In the genomic region with DNA sequence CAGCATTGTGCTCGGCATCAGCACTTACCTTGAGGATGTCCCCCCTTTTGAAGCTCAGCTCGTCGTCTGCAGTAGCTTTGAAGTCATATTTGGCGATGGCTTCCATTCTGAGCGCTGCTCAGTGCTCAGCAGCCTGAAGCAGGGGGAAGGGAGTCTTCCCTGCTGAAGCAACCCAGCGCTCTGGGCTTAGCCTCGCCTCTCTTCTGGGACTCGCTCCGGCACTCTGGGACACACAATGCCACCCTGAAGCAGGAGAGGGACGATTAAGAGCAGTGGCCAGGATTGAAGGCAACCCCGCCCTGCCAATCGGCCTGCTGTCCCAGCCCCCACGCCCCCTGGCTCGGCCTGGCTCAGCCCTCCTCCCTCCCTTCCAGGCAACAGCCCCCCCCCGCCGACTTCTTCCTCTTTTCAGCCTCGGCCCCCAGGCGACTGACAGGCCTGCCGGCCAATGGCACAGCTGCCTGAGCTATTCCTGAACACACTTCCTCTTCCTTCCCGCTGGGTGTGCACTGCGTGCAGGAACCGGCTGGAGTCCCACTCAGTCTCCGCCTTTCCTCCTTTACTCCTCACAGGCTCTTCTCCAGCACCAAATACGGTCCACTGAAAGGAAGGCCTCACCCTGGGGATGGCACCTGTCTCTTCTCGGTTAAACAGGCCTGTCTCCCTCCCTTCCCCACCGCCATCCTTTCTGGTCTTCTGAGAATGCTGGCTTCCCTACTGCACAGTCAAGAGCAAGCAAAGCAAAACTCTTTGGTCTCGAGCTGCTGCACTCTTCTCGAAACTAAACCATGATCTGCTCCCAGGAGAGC, we compare ENCODE assay signal across 8 cellular contexts. TPM values are rescaled to one million over a fixed set of nuclear protein-coding genes. Genes with fewer than 3 reads are reported as not detected.
A peak's percentile ranks its signal among the peaks of the same experiment; 100 is the strongest.
DNase-seq lines count a peak whose midpoint lies in the region; ATAC-seq and TF ChIP-seq lines count a peak whose summit lies in the region.

No MANE protein-coding gene starts in this region.

- CTCF ChIA-PET in activated CD8-positive, alpha-beta T cell treated with anti-CD3 and anti-CD28 coated beads, Interleukin-2, amount 10 ng/mL, durations not matched to agents 7 days and 5 days (lab: Charles Lee), result interaction anchor here (0.6 to 7.6 kb wide), 18 partner anchors 9 to 131 kb away, joined by 3 to 69 read pairs (median 6); partner anchors contain the start of genes GRB2, MIF4GD and SLC25A19

- H3K4me3 ChIP-seq in BE2C (ENCODE audit: low read depth, low read length) (peak overlapping the region; percentile 87), HL-60 (replicated peaks; ENCODE audit: insufficient read depth, low read length) (peak overlapping the region; percentile 44), lung (peak overlapping the region; percentile 62)

- H3K9me3 ChIP-seq in BE2C (no peaks in the 10 kb centered on the region), lung (ENCODE audit: control insufficient read depth in 2 of 2, insufficient read depth in 1 of 2, low read length in 1 of 2) (no peaks in the 10 kb centered on the region)

- no peaks in the 10 kb centered on the region for H3K9me3 Mint-ChIP-seq in activated CD8-positive, alpha-beta T cell treated with anti-CD3 and anti-CD28 coated beads, Interleukin-2, amount 10 ng/mL, durations not matched to agents 7 days and 5 days (ENCODE audit: insufficient read depth)

- TF ChIP-seq CTCF in BE2C (IDR thresholded peaks at IDR 0.05; ENCODE audit: low read depth, low read length) (no peak), HL-60 (IDR thresholded peaks at IDR 0.05; ENCODE audit: insufficient read depth, low read length) (no peak), lung (IDR thresholded peaks at IDR 0.05; ENCODE audit: control extremely low read depth, extremely low read depth) (peak; percentile 5)

- no peaks in the 10 kb centered on the region for H3K27me3 ChIP-seq in BE2C
- no peaks in the 10 kb centered on the region for H3K27me3 ChIP-seq in HL-60 (ENCODE audit: insufficient read depth, poor library complexity, severe bottlenecking)
- H3K27me3 ChIP-seq in lung (ENCODE audit: control insufficient read depth, insufficient read depth), result no peaks in the 10 kb centered on the region

- H3K27ac ChIP-seq in HL-60 (replicated peaks) (peak overlapping the region; percentile 23), lung (ENCODE audit: low read depth in 1 of 2, low read length in 1 of 2) (peak overlapping the region; percentile 82 to 85)

- peaks cover 34% of the 10 kb centered on the region for H3K36me3 Mint-ChIP-seq in activated CD8-positive, alpha-beta T cell treated with anti-CD3 and anti-CD28 coated beads, Interleukin-2, amount 10 ng/mL, durations not matched to agents 7 days and 5 days (ENCODE audit: low read depth)

- peaks cover 68% of the 10 kb centered on the region for H3K4me1 Mint-ChIP-seq in activated CD8-positive, alpha-beta T cell treated with anti-CD3 and anti-CD28 coated beads, Interleukin-2, amount 10 ng/mL, durations not matched to agents 7 days and 5 days (ENCODE audit: low read depth)

- peak; percentile 71 for ATAC-seq in GM19351 (IDR thresholded peaks at IDR 0.05; ENCODE audit: unreplicated experiment)
- peak; percentile 95 for ATAC-seq in activated CD8-positive, alpha-beta T cell treated with anti-CD3 and anti-CD28 coated beads, Interleukin-2, amount 10 ng/mL, durations not matched to agents 7 days and 5 days
- peak; percentile 99 for ATAC-seq in lung (ENCODE audit: insufficient read depth, low FRiP score)

- 0 out of 2 replicates have a peak, but pooled peaks cover 2% of the 10 kb centered on the region for H3K4me1 ChIP-seq in BE2C
- H3K4me1 ChIP-seq in lung (ENCODE audit: control insufficient read depth in 2 of 2, insufficient read depth in 2 of 2, low read length in 2 of 2), result peaks cover 13 to 19% of the 10 kb centered on the region in 2 donors

- H3K27ac Mint-ChIP-seq in activated CD8-positive, alpha-beta T cell treated with anti-CD3 and anti-CD28 coated beads, Interleukin-2, amount 10 ng/mL, durations not matched to agents 7 days and 5 days, result peak overlapping the region; percentile 73

- peak overlapping the region; percentile 89 for H3K4me3 Mint-ChIP-seq in activated CD8-positive, alpha-beta T cell treated with anti-CD3 and anti-CD28 coated beads, Interleukin-2, amount 10 ng/mL, durations not matched to agents 7 days and 5 days

- POLR2A ChIA-PET in activated CD8-positive, alpha-beta T cell treated with anti-CD3 and anti-CD28 coated beads, Interleukin-2, amount 10 ng/mL, durations not matched to agents 7 days and 5 days (lab: Charles Lee), result interaction anchor here (0.6 to 1.5 kb wide), 13 partner anchors 8 to 188 kb away, joined by 3 to 6 read pairs (median 4); partner anchors contain the start of genes GGA3, MRPS7 and SLC25A19

- 2% methylated on average over 28 of the region's 28 CpGs for WGBS in lung, 2 donors

- H3K27me3 Mint-ChIP-seq in activated CD8-positive, alpha-beta T cell treated with anti-CD3 and anti-CD28 coated beads, Interleukin-2, amount 10 ng/mL, durations not matched to agents 7 days and 5 days (ENCODE audit: low read depth), result no peaks in the 10 kb centered on the region

- H3K36me3 ChIP-seq in BE2C (peaks cover 16% of the 10 kb centered on the region), lung (ENCODE audit: control insufficient read depth in 2 of 2, insufficient read depth in 2 of 2, low read length in 2 of 2) (peaks cover 1 to 7% of the 10 kb centered on the region in 2 donors)

- DNase-seq in BE2C (peak; percentile 99), HL-60 (ENCODE audit: low read depth in 1 of 2, low spot score in 1 of 2) (peak; percentile 94 to 99), NCI-H82 treated with DMSO at 0.1 percent for 48 hours (lab: John Stamatoyannopoulos, UW; ENCODE audit: unreplicated experiment) (peak; percentile 97), lung (ENCODE audit: low spot score) (peak; percentile 99)
- DNase-seq in activated CD8-positive, alpha-beta T cell treated with anti-CD3 and anti-CD28 coated beads, Interleukin-2, amount 10 ng/mL, durations not matched to agents 7 days and 5 days, result peak; percentile 89
- peak; percentile 73 for DNase-seq in effector CD4-positive, alpha-beta T cell
- peak; percentile 45 to 59 (median 46) for DNase-seq in stimulated activated CD4-positive, alpha-beta T cell treated with anti-CD3 and anti-CD28 coated beads, TNF-alpha, amount 100 ng/mL, for 1 hour (ENCODE audit: low read depth in 3 of 3, low spot score in 1 of 3)

RNA-seq across cellular contexts. Expression of gene GRB2, which starts 11.8 kb away (rescaled TPM):
- polyA plus RNA-seq in BE2C (2012; ENCODE audit: insufficient read depth, insufficient read length, low read depth), result 86.9 TPM
- total RNA-seq in activated CD8-positive, alpha-beta T cell treated with anti-CD3 and anti-CD28 coated beads, Interleukin-2, amount 10 ng/mL, durations not matched to agents 7 days and 5 days, result 100 to 1,000 TPM; 166 to 178 TPM
- 100 to 1,000 TPM in 1 of 2 donors, 10 to 100 TPM in 1; 77.1 to 151 TPM for total RNA-seq in lung
- polyA plus RNA-seq in lung, result 100 to 1,000 TPM in 1 of 2 donors, 10 to 100 TPM in 1; 51.0 to 198 TPM

Comparison
In these comparisons a context has a peak if more than half of its experiments do, and no peak if none do; other contexts are left out.
1. Peak in every context shown above with its lines: DNase-seq, ATAC-seq, H3K4me3 ChIP-seq and H3K27ac ChIP-seq.
2. DNase-seq: peak in every context shown above with its lines; median percentile 99 in BE2C; 99 in lung; 97 in NCI-H82 treated with DMSO at 0.1 percent for 48 hours; 96 in HL-60; 89 in activated CD8-positive, alpha-beta T cell treated with anti-CD3 and anti-CD28 coated beads, Interleukin-2, amount 10 ng/mL, durations not matched to agents 7 days and 5 days; 73 in effector CD4-positive, alpha-beta T cell; 46 in stimulated activated CD4-positive, alpha-beta T cell treated with anti-CD3 and anti-CD28 coated beads, TNF-alpha, amount 100 ng/mL, for 1 hour.